Comparison of ENCODE assay signal across 8 cellular contexts in the genomic region with DNA sequence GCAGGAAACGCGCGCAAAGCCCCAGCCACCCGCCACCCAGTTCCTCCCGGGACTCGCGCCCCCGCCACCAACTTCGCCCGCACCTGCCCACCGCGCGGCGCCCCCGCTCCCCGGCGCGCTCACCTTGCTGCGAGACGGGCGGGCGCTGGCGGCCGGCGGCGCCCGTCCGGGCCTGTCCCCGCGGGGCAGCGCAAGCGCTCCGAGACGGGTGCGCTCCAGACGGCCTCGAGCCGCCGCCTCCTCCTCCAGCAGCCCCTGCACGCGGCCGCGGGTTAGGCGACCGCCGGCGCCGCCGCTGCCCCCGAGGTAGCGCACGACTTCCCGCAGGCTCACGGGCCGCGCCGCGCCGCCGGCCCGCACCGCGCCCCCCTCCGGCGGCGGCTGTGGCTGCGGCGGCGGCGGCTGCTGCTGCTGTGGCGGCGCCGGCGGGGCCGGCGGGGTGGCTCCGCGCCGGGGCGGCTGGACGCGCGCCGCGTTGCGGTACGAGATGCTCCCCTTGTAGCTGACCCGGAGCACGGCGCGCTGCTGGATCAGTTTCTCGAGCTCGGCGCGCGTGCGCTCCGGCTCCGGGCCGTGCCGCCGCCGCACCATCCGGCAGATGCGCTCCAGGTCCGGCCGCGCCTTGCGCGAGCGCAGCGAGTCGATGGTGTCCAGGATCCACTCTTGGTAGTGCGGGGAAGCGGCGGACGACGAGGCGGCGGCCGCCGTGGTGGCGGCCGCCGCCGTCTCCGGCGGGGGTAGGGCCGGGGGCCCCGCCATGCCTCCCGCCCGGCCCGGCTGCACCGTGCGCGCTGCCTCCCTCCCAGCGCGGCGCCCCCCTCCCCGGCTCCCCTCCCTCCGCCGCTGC. TPM values are rescaled to one million over a fixed set of nuclear protein-coding genes. Genes with fewer than 3 reads are reported as not detected.
DNase-seq lines count a peak whose midpoint lies in the region; ATAC-seq and TF ChIP-seq lines count a peak whose summit lies in the region.

No MANE protein-coding gene starts in this region.

- H3K27ac ChIP-seq in HL-60 (replicated peaks) (no peak overlapping the region), breast epithelium (peak overlapping the region; percentile 40 to 65)

- intact Hi-C loops in breast epithelium (cut with DNase I; ENCODE audit: low total_unique reads): loop anchor here (2.0 kb wide), 1 partner anchor 53 kb away; no protein-coding TSS in a partner anchor

- ATAC-seq in HG03520 (IDR thresholded peaks at IDR 0.05; ENCODE audit: unreplicated experiment): no peak

- H3K27me3 ChIP-seq in HL-60 (ENCODE audit: insufficient read depth, poor library complexity, severe bottlenecking) (no peaks in the 10 kb centered on the region), breast epithelium (no peaks in the 10 kb centered on the region)

- TF ChIP-seq CTCF in HL-60 (IDR thresholded peaks at IDR 0.05; ENCODE audit: insufficient read depth, low read length) (no peak), breast epithelium (IDR thresholded peaks at IDR 0.05) (peak in 1 of 3 donors; percentile 16)

- TF ChIP-seq POLR2A in breast epithelium (IDR thresholded peaks at IDR 0.05): no peak

- H3K4me3 ChIP-seq in HL-60 (replicated peaks; ENCODE audit: insufficient read depth, low read length) (peak overlapping the region; percentile 66), breast epithelium (peak overlapping the region; percentile 69 to 90 (median 87))

- H3K4me1 ChIP-seq in breast epithelium: no peaks in the 10 kb centered on the region

- H3K36me3 ChIP-seq in breast epithelium: no peaks in the 10 kb centered on the region

- DNase-seq in DMS79 treated with DMSO at 0.1 percent for 48 hours (lab: John Stamatoyannopoulos, UW) (peak; percentile 6), DMS79 (lab: John Stamatoyannopoulos, UW) (no peak), HL-60 (ENCODE audit: low read depth in 1 of 2, low spot score in 1 of 2) (peak in 1 of 2 experiments; percentile 40), T-helper 9 cell (peak; percentile 41), breast epithelium (ENCODE audit: low spot score in 2 of 2) (no peak), iris pigment epithelial cell (ENCODE audit: low read depth) (peak; percentile 86)
- peak; percentile 48 for DNase-seq in stimulated activated CD4-positive, alpha-beta T cell treated with anti-CD3 and anti-CD28 coated beads, Interleukin-1b, Interleukin-23, amount 100 ng/mL, for 48 hours

- H3K9me3 ChIP-seq in breast epithelium: peaks cover 8 to 11% of the 10 kb centered on the region in 2 donors

RNA-seq across cellular contexts. Expression of gene SAMD1, which starts 0.7 kb away (rescaled TPM):
- total RNA-seq in breast epithelium: 10 to 100 TPM; 10.8 to 15.4 (median 14.2) TPM

RNA-seq across cellular contexts. Expression of gene C19orf67, which starts 4.3 kb away (rescaled TPM):
- not detected for total RNA-seq in breast epithelium

RNA-seq across cellular contexts. Expression of gene MISP3, which starts 17.3 kb away (rescaled TPM):
- 1 to 10 TPM; 4.6 to 6.4 (median 5.0) TPM for total RNA-seq in breast epithelium

RNA-seq across cellular contexts. Expression of gene PRKACA, which starts 27.7 kb away (rescaled TPM):
- 10 to 100 TPM; 27.2 to 44.8 (median 35.4) TPM for total RNA-seq in breast epithelium

RNA-seq across cellular contexts. Expression of gene PALM3, which starts 28.0 kb away (rescaled TPM):
- total RNA-seq in breast epithelium: 1 to 10 TPM in 2 of 3 donors, not detected in 1; 2.5 to 3.9 TPM

Comparison
In these comparisons a context has a peak if more than half of its experiments do, and no peak if none do; other contexts are left out.
1. DNase-seq: peak in DMS79 treated with DMSO at 0.1 percent for 48 hours (single experiment), T-helper 9 cell (single experiment), iris pigment epithelial cell (single experiment) and stimulated activated CD4-positive, alpha-beta T cell treated with anti-CD3 and anti-CD28 coated beads, Interleukin-1b, Interleukin-23, amount 100 ng/mL, for 48 hours (single experiment); none in DMS79 (single experiment) and breast epithelium (0 of 2).